In genomic region chr17:50037321-50038107, GRCh38 we compare ENCODE assay signal across 13 cellular contexts. TPM values are rescaled to one million over a fixed set of nuclear protein-coding genes. Genes with fewer than 3 reads are reported as not detected.
A peak's percentile ranks its signal among the peaks of the same experiment; 100 is the strongest.
DNase-seq lines count a peak whose midpoint lies in the region; ATAC-seq, FAIRE-seq and TF ChIP-seq lines count a peak whose summit lies in the region.
"Had no signal": no experiment of that assay in that cellular context is flagged by ENCODE, and none has a peak within 500 bp of the region (broad histone marks: within the 10 kb centered on the region; RNA-seq: fewer than 3 reads in every experiment).

No MANE protein-coding gene starts in this region.

- H3K79me2 ChIP-seq in endothelial cell of umbilical vein (ENCODE audit: control insufficient read depth, insufficient read depth, low read length), result no peaks in the 10 kb centered on the region

- H3K27ac ChIP-seq in endothelial cell of umbilical vein (ENCODE audit: insufficient read depth, low read depth, low read length), result no peak overlapping the region
- H3K27ac ChIP-seq in lung (ENCODE audit: low read depth in 1 of 2, low read length in 1 of 2), result peak overlapping the region in 1 of 2 donors; percentile 88
- peak overlapping the region in 1 of 2 donors; percentile 39 for H3K27ac ChIP-seq in aorta (ENCODE audit: low read depth in 1 of 2, low read length in 2 of 2)

- H2AFZ ChIP-seq in endothelial cell of umbilical vein (ENCODE audit: low read depth, low read length), result peak overlapping the region; percentile 20

- H3K9me1 ChIP-seq in endothelial cell of umbilical vein (replicated peaks; ENCODE audit: control insufficient read depth, extremely low read depth, insufficient read depth, low read length), result no peaks in the 10 kb centered on the region

- POLR2A ChIA-PET in endothelial cell of umbilical vein (lab: Charles Lee), result no interaction called here

- FAIRE-seq in endothelial cell of umbilical vein (lab: Jason Lieb, UNC), result no peak
- FAIRE-seq: GM12891 had no signal

- dilution Hi-C loops in endothelial cell of umbilical vein (cut with MboI; ENCODE audit: extremely low pct_ligation_motif_present, low sequenced_read_pairs), result no loop called here

- DNase-seq in Right ventricle myocardium inferior (ENCODE audit: missing footprints) (no peak), cardiac septum (ENCODE audit: low spot score) (no peak), endothelial cell of umbilical vein (ENCODE audit: low read depth, low spot score) (no peak), lung (ENCODE audit: low spot score) (peak; percentile 82), aorta (peak; percentile 86 to 88), NK-92 (lab: John Stamatoyannopoulos, UW; ENCODE audit: unreplicated experiment) (no peak)
- DNase-seq in activated CD4-positive, CD25-positive, alpha-beta regulatory T cell (lab: John Stamatoyannopoulos, UW), result no peak
- DNase-seq: activated naive CD4-positive, alpha-beta T cell; hypothalamus; SW 1271 had no signal

- no peaks in the 10 kb centered on the region for H4K20me1 ChIP-seq in endothelial cell of umbilical vein (replicated peaks; ENCODE audit: control insufficient read depth, extremely low read depth, insufficient read depth, low read length)

- 39 to 54% methylated on average over 14 of the region's 14 CpGs for WGBS in lung, 2 donors
- 19 to 28% methylated on average over 13 to 14 of the region's 14 CpGs for WGBS in aorta, 2 donors

- H3K4me1 ChIP-seq in endothelial cell of umbilical vein (ENCODE audit: control insufficient read depth, extremely low read depth, insufficient read depth, low read length), result no peaks in the 10 kb centered on the region
- H3K4me1 ChIP-seq in lung (ENCODE audit: control insufficient read depth in 2 of 2, insufficient read depth in 2 of 2, low read length in 2 of 2), result peaks cover 0 to 35% of the 10 kb centered on the region in 2 donors
- H3K4me1 ChIP-seq in aorta (ENCODE audit: control insufficient read depth in 1 of 2, insufficient read depth in 2 of 2, low read length in 2 of 2), result no peaks in the 10 kb centered on the region

- no TSS peak for BruUV-seq in endothelial cell of umbilical vein (replicated peaks; lab: Mats Ljungman, UMichigan)

- CTCF ChIA-PET in endothelial cell of umbilical vein (lab: Charles Lee), result interaction anchor here (1.1 to 2.3 kb wide), 6 partner anchors 10 to 57 kb away, joined by 3 to 12 read pairs (median 4); no protein-coding TSS in a partner anchor

- peak; percentile 44 for ATAC-seq in Right ventricle myocardium inferior
- peak; percentile 42 for ATAC-seq in lung (ENCODE audit: insufficient read depth, low FRiP score)
- ATAC-seq in aorta (ENCODE audit: low FRiP score), result peak; percentile 91
- ATAC-seq in HG02852 (IDR thresholded peaks at IDR 0.05; ENCODE audit: unreplicated experiment), result no peak

- no peaks in the 10 kb centered on the region for H3K27me3 ChIP-seq in endothelial cell of umbilical vein (ENCODE audit: control insufficient read depth in 2 of 2, insufficient read depth in 2 of 2, low read length in 2 of 2)
- no peaks in the 10 kb centered on the region for H3K27me3 ChIP-seq in lung (ENCODE audit: control insufficient read depth, insufficient read depth)
- no peaks in the 10 kb centered on the region for H3K27me3 ChIP-seq in aorta (ENCODE audit: control insufficient read depth in 1 of 2, insufficient read depth in 2 of 2, low read length in 1 of 2)

- no peak overlapping the region for H3K4me2 ChIP-seq in endothelial cell of umbilical vein (ENCODE audit: insufficient read depth, low read length)

- no peak for TF ChIP-seq CTCF in endothelial cell of umbilical vein (IDR thresholded peaks at IDR 0.05; ENCODE audit: extremely low read depth in 1 of 2, insufficient read depth in 1 of 2, low read depth in 1 of 2, low read length in 2 of 2)
- no peak for TF ChIP-seq CTCF in lung (IDR thresholded peaks at IDR 0.05; ENCODE audit: control extremely low read depth, extremely low read depth)

- H3K9ac ChIP-seq in endothelial cell of umbilical vein (replicated peaks; ENCODE audit: extremely low read depth, insufficient read depth, low read length), result no peak overlapping the region

- H3K36me3 ChIP-seq in endothelial cell of umbilical vein (ENCODE audit: control insufficient read depth in 2 of 2, extremely low read depth in 1 of 2, insufficient read depth in 2 of 2, low read length in 2 of 2), result no peaks in the 10 kb centered on the region
- H3K36me3 ChIP-seq in lung (ENCODE audit: control insufficient read depth in 2 of 2, insufficient read depth in 2 of 2, low read length in 2 of 2), result no peaks in the 10 kb centered on the region
- no peaks in the 10 kb centered on the region for H3K36me3 ChIP-seq in aorta (ENCODE audit: control insufficient read depth in 1 of 2, insufficient read depth in 2 of 2, low read length in 1 of 2)

- no peak for TF ChIP-seq POLR2A in endothelial cell of umbilical vein (IDR thresholded peaks at IDR 0.05; ENCODE audit: low read depth, low read length)

- H3K9me3 ChIP-seq in endothelial cell of umbilical vein (replicated peaks; ENCODE audit: control insufficient read depth, insufficient read depth, low read length) (no peaks in the 10 kb centered on the region), lung (ENCODE audit: control insufficient read depth in 2 of 2, insufficient read depth in 1 of 2, low read length in 1 of 2) (no peaks in the 10 kb centered on the region), aorta (ENCODE audit: control insufficient read depth, low read length) (no peaks in the 10 kb centered on the region)

- intact Hi-C loops in Right ventricle myocardium inferior (cut with DNase I), result no loop called here
- intact Hi-C loops in cardiac septum (cut with DNase I), result no loop called here
- intact Hi-C loops in endothelial cell of umbilical vein (cut with micrococcal nuclease), result no loop called here
- intact Hi-C loops in aorta (cut with DNase I), result no loop called here

- no peak overlapping the region for H3K4me3 ChIP-seq in endothelial cell of umbilical vein (replicated peaks in 1 of 3; ENCODE audit: insufficient read depth in 1 of 3, low read depth in 1 of 3, low read length in 3 of 3)
- no peak overlapping the region for H3K4me3 ChIP-seq in lung
- no peak overlapping the region for H3K4me3 ChIP-seq in aorta (ENCODE audit: low read length in 2 of 2)

TF ChIP-seq in endothelial cell of umbilical vein, 7 proteins besides CTCF, POLR2A, EP300 and RAD21 (continues in another document):
- no peak for TF ChIP-seq JUN (IDR thresholded peaks at IDR 0.05; ENCODE audit: borderline replicate concordance, insufficient read depth, insufficient read length, low read depth)
- no peak for TF ChIP-seq MYC (IDR thresholded peaks at IDR 0.05; ENCODE audit: low read depth, low read length)
- no peak for TF ChIP-seq FOS (IDR thresholded peaks at IDR 0.05; ENCODE audit: borderline replicate concordance, insufficient read depth, low read length)
- TF ChIP-seq MAX (IDR thresholded peaks at IDR 0.05; ENCODE audit: insufficient read depth, insufficient read length), result no peak
- TF ChIP-seq POLR2AphosphoS5 (IDR thresholded peaks at IDR 0.05; ENCODE audit: insufficient read depth, low read depth, low read length), result no peak
- TF ChIP-seq GATA2 (IDR thresholded peaks at IDR 0.05; ENCODE audit: insufficient read depth, insufficient read length, low read depth, low read length), result no peak

RNA-seq across cellular contexts. Expression of gene ITGA3, which starts 18.4 kb away (rescaled TPM):
- total RNA-seq in Right ventricle myocardium inferior (16.4 TPM), cardiac septum (57.8 TPM), endothelial cell of umbilical vein (93.8 and 112 TPM in 2 replicates), lung (100 to 1,000 TPM; 142 to 204 TPM), aorta (100 to 1,000 TPM; 113 to 150 TPM)
- polyA plus RNA-seq in endothelial cell of umbilical vein (92.7 and 129 TPM in 2 replicates), lung (100 to 1,000 TPM in 1 of 2 donors, 10 to 100 TPM in 1; 83.9 to 123 TPM), aorta (100 to 1,000 TPM in 1 of 2 donors, 10 to 100 TPM in 1; 48.1 to 159 TPM)
- polyA plus RNA-seq in endothelial cell of umbilical vein (2011; cell fraction: cytosol; rRNA removed), result 83.9 and 91.8 TPM in 2 replicates
- polyA plus RNA-seq in endothelial cell of umbilical vein (2011; cell fraction: nucleus; rRNA removed), result 131 and 165 TPM in 2 replicates
- 77.6 and 100.0 TPM in 2 replicates for polyA plus RNA-seq in endothelial cell of umbilical vein (2012)
- 107 and 162 TPM in 2 replicates for polyA minus RNA-seq in endothelial cell of umbilical vein
- polyA minus RNA-seq in endothelial cell of umbilical vein (2011; cell fraction: cytosol; rRNA and poly(A)+ RNA removed), result 66.8 TPM
- polyA minus RNA-seq in endothelial cell of umbilical vein (2011; cell fraction: nucleus; rRNA and poly(A)+ RNA removed), result 70.1 and 85.5 TPM in 2 replicates

RNA-seq across cellular contexts. Expression of gene DLX3, which starts 42.5 kb away (rescaled TPM):
- total RNA-seq in Right ventricle myocardium inferior (not detected), cardiac septum (not detected), endothelial cell of umbilical vein (not detected in 2 replicates), lung (1 to 10 TPM in 1 of 2 donors, under 1 TPM in 1; 0.52 to 1.3 TPM), aorta (1 to 10 TPM in 1 of 2 donors, under 1 TPM in 1; 0.18 to 1.3 TPM)
- polyA plus RNA-seq in endothelial cell of umbilical vein (not detected in 2 replicates), lung (under 1 TPM; 0.17 to 0.77 TPM), aorta (1 to 10 TPM in 1 of 2 donors, under 1 TPM in 1; 0.41 to 1.0 TPM)
- not detected in 2 replicates for polyA plus RNA-seq in endothelial cell of umbilical vein (2011; cell fraction: cytosol; rRNA removed)
- polyA plus RNA-seq in endothelial cell of umbilical vein (2011; cell fraction: nucleus; rRNA removed), result not detected in 2 replicates
- not detected in 2 replicates for polyA plus RNA-seq in endothelial cell of umbilical vein (2012)
- polyA minus RNA-seq in endothelial cell of umbilical vein, result not detected in 2 replicates
- 0.61 TPM for polyA minus RNA-seq in endothelial cell of umbilical vein (2011; cell fraction: cytosol; rRNA and poly(A)+ RNA removed)
- polyA minus RNA-seq in endothelial cell of umbilical vein (2011; cell fraction: nucleus; rRNA and poly(A)+ RNA removed), result not detected in 2 replicates
- polyA plus RNA-seq: AG04450 had no signal

RNA-seq across cellular contexts. Expression of gene PDK2, which starts 57.6 kb away (rescaled TPM):
- total RNA-seq in Right ventricle myocardium inferior (260 TPM), cardiac septum (131 TPM), endothelial cell of umbilical vein (17.4 and 21.3 TPM in 2 replicates), lung (10 to 100 TPM; 23.2 to 27.8 TPM), aorta (10 to 100 TPM; 39.4 to 42.8 TPM)
- polyA plus RNA-seq in endothelial cell of umbilical vein (114 and 142 TPM in 2 replicates), lung (10 to 100 TPM in 1 of 2 donors, 1 to 10 TPM in 1; 10.0 to 15.7 TPM), aorta (10 to 100 TPM; 15.0 to 45.8 TPM)
- polyA plus RNA-seq in endothelial cell of umbilical vein (2011; cell fraction: cytosol; rRNA removed), result 55.0 and 58.8 TPM in 2 replicates
- polyA plus RNA-seq in endothelial cell of umbilical vein (2011; cell fraction: nucleus; rRNA removed), result 35.9 and 46.0 TPM in 2 replicates
- 18.9 and 24.0 TPM in 2 replicates for polyA plus RNA-seq in endothelial cell of umbilical vein (2012)
- polyA minus RNA-seq in endothelial cell of umbilical vein, result 45.9 and 79.9 TPM in 2 replicates
- 43.0 TPM for polyA minus RNA-seq in endothelial cell of umbilical vein (2011; cell fraction: cytosol; rRNA and poly(A)+ RNA removed)
- 26.8 and 33.9 TPM in 2 replicates for polyA minus RNA-seq in endothelial cell of umbilical vein (2011; cell fraction: nucleus; rRNA and poly(A)+ RNA removed)

Comparison
In these comparisons a context has a peak if more than half of its experiments do, and no peak if none do; other contexts are left out.
1. DNase-seq: peak in lung (single experiment) and aorta (2 of 2); none in Right ventricle myocardium inferior (single experiment), cardiac septum (single experiment), endothelial cell of umbilical vein (single experiment), activated CD4-positive, CD25-positive, alpha-beta regulatory T cell (0 of 4) and NK-92 (single experiment).